ENCODE assay signal across 3 cellular contexts in genomic region chr6:33761581-33761921, GRCh38.
TF ChIP-seq lines count a peak whose summit lies in the region.

No MANE protein-coding gene starts in this region.

TF ChIP-seq in SK-N-SH treated with all-trans-retinoic acid at 6 μM for 48 hours, 23 proteins besides CTCF, POLR2A, EP300 and RAD21 (continued from another document):
- no peak for TF ChIP-seq CREB5 (CRISPR knock-in tag; IDR thresholded peaks at IDR 0.05; ENCODE audit: low read depth)

TF ChIP-seq in SK-N-SH, 30 proteins besides CTCF, POLR2A, EP300 and RAD21 (continued from another document):
- TF ChIP-seq TAF1 (IDR thresholded peaks at IDR 0.05; ENCODE audit: borderline replicate concordance, low read depth, low read length) (no peak), YY1 (IDR thresholded peaks at IDR 0.05; ENCODE audit: low read depth) (no peak), CHD2 (IDR thresholded peaks at IDR 0.05; ENCODE audit: low read length, partially characterized antibody) (no peak), NFIC (IDR thresholded peaks at IDR 0.05; ENCODE audit: borderline replicate concordance) (no peak), RFX5 (IDR thresholded peaks at IDR 0.05; ENCODE audit: low read length) (no peak)

TF ChIP-seq in HEK293T, 16 proteins besides CTCF, POLR2A, EP300 and RAD21 (continued from another document):
- no peak for TF ChIP-seq PKNOX1 (IDR thresholded peaks at IDR 0.05)
- TF ChIP-seq SUZ12 (IDR thresholded peaks at IDR 0.05), result no peak
- no peak for TF ChIP-seq LEF1 (IDR thresholded peaks at IDR 0.05; ENCODE audit: borderline replicate concordance)
- TF ChIP-seq FOXM1 (IDR thresholded peaks at IDR 0.05; ENCODE audit: borderline replicate concordance), result no peak
- TF ChIP-seq CTBP1 (IDR thresholded peaks at IDR 0.05; ENCODE audit: borderline replicate concordance), result no peak
- no peak for TF ChIP-seq FOXA1 (IDR thresholded peaks at IDR 0.05)
- no peak for TF ChIP-seq ZNF384 (IDR thresholded peaks at IDR 0.05)
- TF ChIP-seq FOXK2 (IDR thresholded peaks at IDR 0.05), result no peak
- no peak for TF ChIP-seq HDGF (IDR thresholded peaks at IDR 0.05; ENCODE audit: borderline replicate concordance)
